ENCODE assay signal across 8 cellular contexts in genomic region chr13:21458457-21458815, GRCh38. TPM values are rescaled to one million over a fixed set of nuclear protein-coding genes. Genes with fewer than 3 reads are reported as not detected.
A peak's percentile ranks its signal among the peaks of the same experiment; 100 is the strongest.
DNase-seq lines count a peak whose midpoint lies in the region; ATAC-seq and TF ChIP-seq lines count a peak whose summit lies in the region.

No MANE protein-coding gene starts in this region.

- H3K9me3 ChIP-seq in SJCRH30 (replicated peaks) (peaks cover under 1% of the 10 kb centered on the region; the same call in 1 of the 2 replicates), adipocyte (ENCODE audit: control insufficient read depth, low read length) (no peaks in the 10 kb centered on the region)

- peak overlapping the region; percentile 93 for H3K9ac ChIP-seq in adipocyte (ENCODE audit: low read length)

- H3K27ac ChIP-seq in C4-2B (peak overlapping the region; percentile 97), SJCRH30 (peak overlapping the region; percentile 84)

- no peaks in the 10 kb centered on the region for H3K27me3 ChIP-seq in SJCRH30
- H3K27me3 ChIP-seq in adipocyte (replicated peaks; ENCODE audit: control insufficient read depth, insufficient read depth, low read length): no peaks in the 10 kb centered on the region

- 0 out of 2 replicates have a peak, but pooled peaks cover 1% of the 10 kb centered on the region for H3K36me3 ChIP-seq in SJCRH30
- H3K36me3 ChIP-seq in adipocyte (ENCODE audit: control insufficient read depth, insufficient read depth, low read length, severe bottlenecking): no peaks in the 10 kb centered on the region

- ATAC-seq in HG03460 (IDR thresholded peaks at IDR 0.05; ENCODE audit: unreplicated experiment): peak; percentile 39
- no peak for ATAC-seq in GM21423 (IDR thresholded peaks at IDR 0.05; ENCODE audit: unreplicated experiment)

- H3K4me1 ChIP-seq in SJCRH30 (peaks cover 11% of the 10 kb centered on the region; the same call in 1 of the 2 replicates), adipocyte (ENCODE audit: control insufficient read depth, insufficient read depth, low read length) (peaks cover 17% of the 10 kb centered on the region)

- peak; percentile 28 for DNase-seq in GM19240 (ENCODE audit: insufficient read length, low spot score)
- peak; percentile 44 to 56 for DNase-seq in SJCRH30
- peak; percentile 51 for DNase-seq in adipocyte (ENCODE audit: low read depth)
- peak; percentile 12 to 48 for DNase-seq in stimulated activated CD4-positive, alpha-beta T cell treated with anti-CD3 and anti-CD28 coated beads, Interleukin-12 subunit alpha, Interleukin-12 subunit beta, amount 100 ng/mL, for 24 hours (ENCODE audit: low read depth in 2 of 2)

- H3K4me3 ChIP-seq in SJCRH30 (peak overlapping the region; percentile 98), adipocyte (ENCODE audit: low read length) (peak overlapping the region; percentile 96), iPS-11a (ENCODE audit: low read depth, low read length) (peak overlapping the region; percentile 96)

- no peak for TF ChIP-seq CTCF in C4-2B (conservative IDR thresholded peaks at IDR 0.05)

RNA-seq across cellular contexts. Expression of gene ZDHHC20, which starts 0.7 kb away (rescaled TPM):
- total RNA-seq in SJCRH30 (2014; rRNA removed; shearing (Covaris generic)): 115 and 128 TPM in 2 replicates
